8 cellular contexts compared by ENCODE assay signal in the genomic region with DNA sequence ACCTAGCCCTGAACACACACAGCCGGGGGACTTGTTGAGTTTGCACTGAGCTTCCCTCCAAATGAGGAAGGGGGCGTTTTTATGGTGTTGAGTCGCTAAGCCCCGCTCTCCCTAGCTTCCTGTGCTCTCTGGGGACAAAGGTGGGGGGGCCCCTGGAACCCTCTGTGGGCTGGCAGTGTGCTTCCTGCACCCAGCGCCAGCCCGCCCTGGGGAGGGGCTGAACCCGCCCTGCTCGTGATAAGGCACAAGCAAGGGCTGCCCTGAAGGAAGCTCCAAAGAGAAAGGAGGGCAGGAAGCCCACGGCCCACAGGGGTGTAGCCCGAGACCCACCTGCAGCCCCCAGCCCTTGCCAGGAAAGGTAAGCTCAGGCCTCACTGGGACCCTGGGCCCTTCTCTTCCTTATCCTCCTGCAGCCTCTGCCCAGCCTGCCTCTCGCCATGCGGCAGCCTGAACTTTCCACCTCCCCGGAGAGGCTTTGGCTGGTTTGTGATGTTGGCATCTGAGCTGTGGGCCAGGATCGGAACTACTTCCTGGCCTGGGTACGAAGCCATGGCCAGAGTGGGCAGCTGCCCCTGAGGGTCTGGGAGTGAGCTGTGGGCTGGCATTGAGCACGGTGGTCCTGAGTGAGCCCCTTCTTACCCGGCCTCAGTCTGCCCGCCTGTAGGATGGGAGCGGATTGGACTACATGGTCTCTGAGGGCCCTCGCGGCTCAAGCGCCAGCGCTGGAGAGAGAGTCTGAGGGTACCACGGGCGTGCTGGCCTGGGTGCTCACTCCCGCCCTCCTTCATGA. TPM values are rescaled to one million over a fixed set of nuclear protein-coding genes. Genes with fewer than 3 reads are reported as not detected.
DNase-seq lines count a peak whose midpoint lies in the region; ATAC-seq and TF ChIP-seq lines count a peak whose summit lies in the region.

A gene (plus strand): TSS at position 265 of the 790 bp plus-strand sequence. CDS start 644 bp downstream, outside the sequence.

- DNase-seq in GM13977 (ENCODE audit: low spot score), result peak; percentile 69
- peak; percentile 46 for DNase-seq in MM.1S
- DNase-seq in activated CD8-positive, alpha-beta memory T cell treated with anti-CD3 and anti-CD28 coated beads, Interleukin-2, amount 50 U/mL, for 48 hours, result peak; percentile 85
- DNase-seq in fibroblast of villous mesenchyme (ENCODE audit: low read depth), result no peak
- no peak for DNase-seq in NCI-H226
- DNase-seq in epidermal melanocyte (ENCODE audit: insufficient read length, low spot score), result no peak

- in situ Hi-C loops in GM13977 (cut with MboI; ENCODE audit: low pct_unique_long_range_greater_than_20kb, low sequenced_read_pairs, unreplicated experiment), result no loop called here

- TF ChIP-seq CTCF in GM13977 (IDR thresholded peaks at IDR 0.05; ENCODE audit: extremely low read depth, insufficient read depth, missing control alignments) (no peak), MM.1S (IDR thresholded peaks at IDR 0.05; ENCODE audit: low read length) (no peak), fibroblast of villous mesenchyme (IDR thresholded peaks at IDR 0.05; ENCODE audit: insufficient read depth, low read depth, low read length) (no peak)

- no peaks in the 10 kb centered on the region for H4K20me1 ChIP-seq in MM.1S (ENCODE audit: insufficient read depth, low read length)

- no peak for ATAC-seq in HG02571 (IDR thresholded peaks at IDR 0.05; ENCODE audit: unreplicated experiment)

- peak within 1 kb of the TSS; percentile 74 for H3K4me2 ChIP-seq in MM.1S (ENCODE audit: low read depth, low read length)

- H3K9ac ChIP-seq in MM.1S (ENCODE audit: low read length), result peak within 1 kb of the TSS; percentile 67
- H3K9ac ChIP-seq in skeletal muscle tissue (ENCODE audit: low read depth in 1 of 3, low read length in 3 of 3), result peak within 1 kb of the TSS; percentile 62 to 77 (median 75)

- peaks cover 19% of the 10 kb centered on the region for H3K79me2 ChIP-seq in MM.1S (ENCODE audit: low read length)

- H3K4me1 ChIP-seq in MM.1S (ENCODE audit: low read length) (peaks cover 10% of the 10 kb centered on the region), skeletal muscle tissue (ENCODE audit: control insufficient read depth in 3 of 3, insufficient read depth in 3 of 3, low read length in 3 of 3) (peaks cover 17 to 43% (median 37%) of the 10 kb centered on the region in 3 donors)

- no peaks in the 10 kb centered on the region for H3K9me2 ChIP-seq in MM.1S (replicated peaks; ENCODE audit: insufficient read depth, low read length)

- H3K36me3 ChIP-seq in MM.1S (replicated peaks; ENCODE audit: insufficient read depth, low read length) (peaks cover 8% of the 10 kb centered on the region; the same call in 1 of the 2 replicates), skeletal muscle tissue (ENCODE audit: control insufficient read depth in 3 of 3, insufficient read depth in 3 of 3, low read length in 3 of 3) (peaks cover 24 to 32% (median 30%) of the 10 kb centered on the region in 3 donors)

- no peaks in the 10 kb centered on the region; the same call in 1 of the 2 replicates for H3F3A ChIP-seq in MM.1S (ENCODE audit: insufficient read depth, low read length)

- H3K9me3 ChIP-seq in MM.1S (replicated peaks; ENCODE audit: insufficient read depth, low read length) (no peaks in the 10 kb centered on the region), skeletal muscle tissue (ENCODE audit: control insufficient read depth in 3 of 3, low read length in 3 of 3) (no peaks in the 10 kb centered on the region)

- H3K27ac ChIP-seq in MM.1S (ENCODE audit: low read length) (peak within 1 kb of the TSS; percentile 56; the same call in 1 of the 2 replicates), skeletal muscle tissue (ENCODE audit: low read depth, low read length) (peak within 1 kb of the TSS; percentile 83)

- peak within 1 kb of the TSS; percentile 37; the same call in 1 of the 2 replicates for H2AFZ ChIP-seq in MM.1S (ENCODE audit: low read length)

- H3K4me3 ChIP-seq in MM.1S (ENCODE audit: low read length) (peak within 1 kb of the TSS; percentile 70), fibroblast of villous mesenchyme (ENCODE audit: low read depth, low read length) (peak within 1 kb of the TSS; percentile 24), skeletal muscle tissue (ENCODE audit: low read length in 3 of 3) (peak within 1 kb of the TSS; percentile 52 to 67 (median 65))

- H3K27me3 ChIP-seq in MM.1S (replicated peaks; ENCODE audit: insufficient read depth, low read length) (no peaks in the 10 kb centered on the region), skeletal muscle tissue (ENCODE audit: control insufficient read depth in 3 of 3, insufficient read depth in 3 of 3, low read length in 3 of 3) (no peaks in the 10 kb centered on the region)

RNA-seq across cellular contexts. Expression of the gene that starts here (rescaled TPM):
- total RNA-seq in fibroblast of villous mesenchyme (4.3 and 7.4 TPM in 2 replicates), skeletal muscle tissue (4.7 TPM)

Comparison
In these comparisons a context has a peak if more than half of its experiments do, and no peak if none do; other contexts are left out.
1. DNase-seq: peak in GM13977 (single experiment), MM.1S (single experiment) and activated CD8-positive, alpha-beta memory T cell treated with anti-CD3 and anti-CD28 coated beads, Interleukin-2, amount 50 U/mL, for 48 hours (single experiment); none in fibroblast of villous mesenchyme (single experiment), NCI-H226 (single experiment) and epidermal melanocyte (single experiment).
2. Peak in every context shown above with its lines, with median percentiles within 50 percentile points of each other: H3K4me3 ChIP-seq.